ENCODE assay signal across 13 cellular contexts in the genomic region with DNA sequence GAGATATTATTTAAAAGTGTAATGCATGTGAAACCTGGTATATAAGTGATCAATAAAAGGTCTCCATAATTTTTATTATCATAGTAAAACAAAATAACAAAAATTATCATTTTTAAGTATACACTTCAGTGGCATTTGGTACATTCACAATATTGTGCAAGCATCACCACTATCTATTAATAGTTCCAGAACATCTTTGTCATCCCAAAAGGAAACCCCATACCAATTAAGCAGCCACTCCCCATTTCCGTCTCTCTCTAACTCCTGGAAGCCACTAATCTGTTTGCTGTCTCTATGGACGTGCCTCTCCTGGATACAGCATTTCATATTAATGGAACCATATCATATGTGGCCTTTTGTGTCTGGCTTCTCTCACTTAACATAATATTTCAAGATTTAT. TPM values are rescaled to one million over a fixed set of nuclear protein-coding genes. Genes with fewer than 3 reads are reported as not detected.
DNase-seq lines count a peak whose midpoint lies in the region; ATAC-seq and TF ChIP-seq lines count a peak whose summit lies in the region.
"Had no signal": no experiment of that assay in that cellular context is flagged by ENCODE, and none has a peak within 500 bp of the region (broad histone marks: within the 10 kb centered on the region; RNA-seq: fewer than 3 reads in every experiment).

No MANE protein-coding gene starts in this region.

- ATAC-seq in HG02571 (IDR thresholded peaks at IDR 0.05; ENCODE audit: unreplicated experiment) = no peak

- DNase-seq in EL = peak; percentile 34
- peak; percentile 58 for DNase-seq in NCI-H69 (lab: John Stamatoyannopoulos, UW)
- peak; percentile 52 for DNase-seq in epithelial cell of esophagus (ENCODE audit: low read depth)
- no peak for DNase-seq in neural crest cell (ENCODE audit: low read depth, low spot score)
- DNase-seq in NCI-H524 (lab: John Stamatoyannopoulos, UW) = no peak
- no peak for DNase-seq in DMS53 treated with DMSO at 0.1 percent for 48 hours (lab: John Stamatoyannopoulos, UW; ENCODE audit: unreplicated experiment)
- DNase-seq in putamen (ENCODE audit: low spot score) = no peak
- DNase-seq: activated T-cell treated with anti-CD3 and anti-CD28 coated beads, Interleukin-2, amount 50 U/mL, for 1 hour; C1 segment of cervical spinal cord; NCI-H1092 treated with DMSO at 0.1 percent for 48 hours; NCI-H526; retina had no signal

- no peak for TF ChIP-seq CTCF in epithelial cell of esophagus (IDR thresholded peaks at IDR 0.05; ENCODE audit: insufficient read depth, low read depth, low read length, missing control alignments)
- no peak for TF ChIP-seq CTCF in neural crest cell (conservative IDR thresholded peaks at IDR 0.05)

- no peaks in the 10 kb centered on the region for H3K9me3 Mint-ChIP-seq in neural crest cell

- H3K4me1 Mint-ChIP-seq in neural crest cell = peaks cover 4% of the 10 kb centered on the region

- H3K27me3 Mint-ChIP-seq in neural crest cell (ENCODE audit: low read depth) = peaks cover 4% of the 10 kb centered on the region

- H3K4me3 Mint-ChIP-seq in neural crest cell = no peak overlapping the region

- H3K4me3 ChIP-seq in epithelial cell of esophagus (ENCODE audit: low read length) = no peak overlapping the region

- H3K27ac Mint-ChIP-seq in neural crest cell (ENCODE audit: unreplicated experiment) = peak overlapping the region; percentile 28

- no peaks in the 10 kb centered on the region for H3K36me3 Mint-ChIP-seq in neural crest cell (ENCODE audit: low read depth)

RNA-seq across cellular contexts. Expression of a gene that starts 7.6 kb away (rescaled TPM):
- total RNA-seq in neural crest cell = 0.09 and 0.14 TPM in 2 replicates

RNA-seq across cellular contexts. Expression of a gene that starts 13.4 kb away (rescaled TPM):
- 60.7 and 63.7 TPM in 2 replicates for total RNA-seq in neural crest cell

Comparison
In these comparisons a context has a peak if more than half of its experiments do, and no peak if none do; other contexts are left out.
1. DNase-seq: peak in EL (single experiment), NCI-H69 (single experiment) and epithelial cell of esophagus (single experiment); none in neural crest cell (single experiment), NCI-H524 (0 of 2), DMS53 treated with DMSO at 0.1 percent for 48 hours (single experiment) and putamen (single experiment).